Comparison of ENCODE assay signal across 1 cellular context in genomic region chr19:3539743-3540118, GRCh38.
TF ChIP-seq lines count a peak whose summit lies in the region.

No MANE protein-coding gene starts in this region.

TF ChIP-seq in SK-N-SH treated with all-trans-retinoic acid at 6 μM for 48 hours, 23 proteins besides CTCF, POLR2A, EP300 and RAD21:
- TF ChIP-seq TSHZ2 (CRISPR knock-in tag; IDR thresholded peaks at IDR 0.05) = no peak
- no peak for TF ChIP-seq RARB (CRISPR knock-in tag; IDR thresholded peaks at IDR 0.05)
- TF ChIP-seq BACH2 (CRISPR knock-in tag; IDR thresholded peaks at IDR 0.05; ENCODE audit: borderline replicate concordance) = no peak
- no peak for TF ChIP-seq SNAI2 (CRISPR knock-in tag; IDR thresholded peaks at IDR 0.05)
- no peak for TF ChIP-seq GLIS3 (CRISPR knock-in tag; IDR thresholded peaks at IDR 0.05)
- TF ChIP-seq TCF4 (CRISPR knock-in tag; IDR thresholded peaks at IDR 0.05; ENCODE audit: borderline replicate concordance) = no peak
- TF ChIP-seq ZFP30 (CRISPR knock-in tag; IDR thresholded peaks at IDR 0.05) = no peak
- TF ChIP-seq CSDC2 (CRISPR knock-in tag; IDR thresholded peaks at IDR 0.05) = no peak
- no peak for TF ChIP-seq TOX (CRISPR knock-in tag; IDR thresholded peaks at IDR 0.05; ENCODE audit: borderline replicate concordance)
- no peak for TF ChIP-seq POU6F1 (CRISPR knock-in tag; IDR thresholded peaks at IDR 0.05; ENCODE audit: borderline replicate concordance, low read depth)
- TF ChIP-seq ARNTL (CRISPR knock-in tag; IDR thresholded peaks at IDR 0.05; ENCODE audit: borderline replicate concordance, low read depth) = no peak
- no peak for TF ChIP-seq ZC3H10 (CRISPR knock-in tag; IDR thresholded peaks at IDR 0.05)
- no peak for TF ChIP-seq ZNF565 (CRISPR knock-in tag; conservative IDR thresholded peaks at IDR 0.05; ENCODE audit: low read depth)
- TF ChIP-seq ZFP3 (CRISPR knock-in tag; IDR thresholded peaks at IDR 0.05) = no peak
